Comparison of ENCODE assay signal across 26 cellular contexts in the genomic region with DNA sequence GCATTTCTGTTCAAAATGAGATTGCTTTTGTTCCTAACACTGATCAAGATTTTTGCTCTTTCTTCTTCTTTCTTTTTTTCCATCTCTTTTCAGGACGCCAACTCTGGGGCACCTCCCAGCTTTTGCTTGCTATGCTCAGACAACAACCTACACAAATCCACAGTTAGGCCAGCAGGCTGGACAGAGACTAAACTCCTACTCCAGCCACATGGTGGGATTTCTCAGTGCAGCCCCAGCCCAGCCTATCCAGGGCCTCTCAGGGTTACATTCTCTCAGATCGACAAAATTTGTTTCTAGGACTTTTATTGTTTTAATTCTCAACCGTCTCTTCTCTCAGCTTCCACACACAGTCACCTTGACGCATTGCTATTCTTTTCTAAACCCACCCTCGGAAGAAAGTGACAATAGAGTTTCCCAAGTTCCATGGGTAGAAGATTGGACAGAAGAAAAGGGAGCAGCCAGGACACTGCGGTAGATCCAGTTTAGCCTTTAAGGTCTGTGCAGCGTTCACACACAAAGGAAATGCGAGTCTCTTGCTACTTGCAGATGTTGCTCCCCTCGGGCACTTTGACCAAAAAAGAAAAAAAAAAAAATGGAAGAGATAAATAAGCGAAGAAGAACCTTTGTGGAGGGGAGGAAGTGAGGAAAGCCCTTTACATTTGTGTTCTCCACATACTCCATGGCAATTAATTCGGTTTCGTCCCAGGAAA.
DNase-seq lines count a peak whose midpoint lies in the region; ATAC-seq and TF ChIP-seq lines count a peak whose summit lies in the region.
"Had no signal": no experiment of that assay in that cellular context is flagged by ENCODE, and none has a peak within 500 bp of the region (broad histone marks: within the 10 kb centered on the region; RNA-seq: fewer than 3 reads in every experiment).

No MANE protein-coding gene starts in this region.

- H3K4me1 ChIP-seq in neuronal stem cell (ENCODE audit: control insufficient read depth in 2 of 2, insufficient read depth in 1 of 2, low read depth in 1 of 2, low read length in 2 of 2) (peaks cover 0 to 10% of the 10 kb centered on the region in 2 donors), tibial artery (peaks cover 0 to 5% (median 0%) of the 10 kb centered on the region in 4 donors)

- H3K36me3 ChIP-seq in neuronal stem cell (replicated peaks in 1 of 2; ENCODE audit: control insufficient read depth in 2 of 2, insufficient read depth in 2 of 2, low read length in 2 of 2) (no peaks in the 10 kb centered on the region), tibial artery (no peaks in the 10 kb centered on the region)
- H3K36me3 ChIP-seq: BE2C had no signal

- H2BK120ac ChIP-seq in neuronal stem cell (ENCODE audit: low read depth, low read length): no peak overlapping the region

- TF ChIP-seq CTCF in WTC11 (IDR thresholded peaks at IDR 0.05) (no peak), lower leg skin (IDR thresholded peaks at IDR 0.05) (no peak), tibial artery (IDR thresholded peaks at IDR 0.05) (no peak)

- peak; percentile 50 for DNase-seq in ELF-1 (ENCODE audit: low read depth, low spot score)
- DNase-seq in WTC11 (ENCODE audit: low spot score): no peak
- DNase-seq in islet precursor cell: peak; percentile 57
- DNase-seq in neuronal stem cell (ENCODE audit: low spot score): peak; percentile 1
- DNase-seq in lower leg skin (ENCODE audit: low spot score in 2 of 2): no peak
- no peak for DNase-seq in head of caudate nucleus
- no peak for DNase-seq in tibial artery
- no peak for DNase-seq in NCI-H2081 treated with DMSO at 0.1 percent for 48 hours (lab: John Stamatoyannopoulos, UW)
- DNase-seq: 8988T; ACHN; BE2C; Calu3; CD8-positive, alpha-beta memory T cell; DMS153; DND-41; H9; HFFc6; KBM-7; NCI-H1105; NCI-H146; NCI-H1930; NCI-H526 treated with DMSO at 0.1 percent for 48 hours; PC-9; SHP77 treated with DMSO at 0.1 percent for 48 hours had no signal

- H3K27ac ChIP-seq in neuronal stem cell (replicated peaks; ENCODE audit: low read length): no peak overlapping the region
- H3K27ac ChIP-seq in tibial artery: no peak overlapping the region
- H3K27ac ChIP-seq: PC-9, SK-N-MC had no signal

- no peak overlapping the region for H3K9ac ChIP-seq in neuronal stem cell (ENCODE audit: low read depth, low read length, poor library complexity)

- intact Hi-C loops in lower leg skin (cut with DNase I; ENCODE audit: low total_unique reads): no loop called here
- intact Hi-C loops in head of caudate nucleus (cut with DNase I): no loop called here
- intact Hi-C loops in tibial artery (cut with DNase I; ENCODE audit: low total_unique reads): no loop called here

- CTCF ChIA-PET in WTC11 (lab: Charles Lee): interaction anchor here (0.6 to 1.6 kb wide), 14 partner anchors 10 to 898 kb away, joined by 3 to 9 read pairs (median 3); no protein-coding TSS in a partner anchor

- H3K4me3 ChIP-seq in neuronal stem cell (ENCODE audit: low read length in 2 of 2): no peak overlapping the region
- no peak overlapping the region for H3K4me3 ChIP-seq in lower leg skin (ENCODE audit: low read depth, poor library complexity, severe bottlenecking)
- H3K4me3 ChIP-seq in tibial artery: no peak overlapping the region
- H3K4me3 ChIP-seq: PC-9, SK-N-MC had no signal

- H3K4me2 ChIP-seq in neuronal stem cell (ENCODE audit: insufficient read depth, low read length, poor library complexity, severe bottlenecking): no peak overlapping the region
- H3K4me2 ChIP-seq: PC-9 had no signal

- POLR2A ChIA-PET in WTC11 (lab: Charles Lee): no interaction called here

- H2BK5ac ChIP-seq in neuronal stem cell (ENCODE audit: low read length): no peak overlapping the region

- peaks cover 10% of the 10 kb centered on the region for H3K9me3 Mint-ChIP-seq in WTC11

- H3K27me3 ChIP-seq in neuronal stem cell (ENCODE audit: control insufficient read depth in 3 of 3, insufficient read depth in 3 of 3, low read depth in 1 of 3, low read length in 3 of 3) (no peaks in the 10 kb centered on the region), tibial artery (no peaks in the 10 kb centered on the region)
- H3K27me3 ChIP-seq: BE2C had no signal

- no peak overlapping the region for H3K23ac ChIP-seq in neuronal stem cell (ENCODE audit: low read depth, low read length, poor library complexity)

- peak overlapping the region; percentile 43 for H3K27ac Mint-ChIP-seq in WTC11
- H3K27ac Mint-ChIP-seq: CD14-positive monocyte; CD8-positive, alpha-beta memory T cell; HFFc6 had no signal

- peak; percentile 64 for ATAC-seq in WTC11

- no peaks in the 10 kb centered on the region for H3K9me3 ChIP-seq in neuronal stem cell (replicated peaks in 1 of 2; ENCODE audit: control insufficient read depth in 2 of 2, insufficient read depth in 1 of 2, low read depth in 1 of 2, low read length in 2 of 2)
- no peaks in the 10 kb centered on the region for H3K9me3 ChIP-seq in tibial artery
- H3K9me3 ChIP-seq: BE2C had no signal

- no peaks in the 10 kb centered on the region for H3K79me1 ChIP-seq in neuronal stem cell (ENCODE audit: low read depth, low read length)

- H3K4me3 Mint-ChIP-seq in WTC11: no peak overlapping the region
- H3K4me3 Mint-ChIP-seq: CD14-positive monocyte; CD8-positive, alpha-beta memory T cell; H9; HFFc6 had no signal

- H2BK12ac ChIP-seq in neuronal stem cell (ENCODE audit: low read length): no peak overlapping the region

- no peak overlapping the region for H2BK15ac ChIP-seq in neuronal stem cell (ENCODE audit: low read length)

- no peak for TF ChIP-seq POLR2A in lower leg skin (IDR thresholded peaks at IDR 0.05)

- H3K4me1 Mint-ChIP-seq in WTC11: peaks cover 35% of the 10 kb centered on the region
- H3K4me1 Mint-ChIP-seq: CD14-positive monocyte; CD8-positive, alpha-beta memory T cell had no signal

- no peak overlapping the region for H3K18ac ChIP-seq in neuronal stem cell (ENCODE audit: low read length)

- H4K8ac ChIP-seq in neuronal stem cell (ENCODE audit: low read depth, low read length): no peak overlapping the region

- H4K91ac ChIP-seq in neuronal stem cell (ENCODE audit: low read depth, low read length, poor library complexity): no peak overlapping the region

- no peak overlapping the region for H3K14ac ChIP-seq in neuronal stem cell (ENCODE audit: low read length)

- H2AFZ ChIP-seq in neuronal stem cell (ENCODE audit: low read length): peak overlapping the region; percentile 8
- H2AFZ ChIP-seq: PC-9 had no signal

- WGBS in neuronal stem cell (ENCODE audit: extremely low coverage in 2 of 2, insufficient read length in 2 of 2, insufficient replicate concordance in 1 of 2), 2 donors: no CpG with 5 or more reads among the region's 12 CpGs
- 83 to 92% methylated on average over 12 of the region's 12 CpGs for WGBS in lower leg skin, 2 donors

- H3K4ac ChIP-seq in neuronal stem cell (ENCODE audit: low read length): no peak overlapping the region

- H3K36me3 Mint-ChIP-seq in WTC11: peaks cover 3% of the 10 kb centered on the region
- H3K36me3 Mint-ChIP-seq: CD14-positive monocyte; CD8-positive, alpha-beta memory T cell had no signal

- H3K27me3 Mint-ChIP-seq in WTC11 (ENCODE audit: low read depth): no peaks in the 10 kb centered on the region
- H3K27me3 Mint-ChIP-seq: CD8-positive, alpha-beta memory T cell had no signal

- H2AK5ac ChIP-seq in neuronal stem cell (ENCODE audit: low read depth, low read length): no peak overlapping the region

TF ChIP-seq in WTC11, 78 proteins besides CTCF, POLR2A, EP300 and RAD21:
- TF ChIP-seq, protein P1, sequence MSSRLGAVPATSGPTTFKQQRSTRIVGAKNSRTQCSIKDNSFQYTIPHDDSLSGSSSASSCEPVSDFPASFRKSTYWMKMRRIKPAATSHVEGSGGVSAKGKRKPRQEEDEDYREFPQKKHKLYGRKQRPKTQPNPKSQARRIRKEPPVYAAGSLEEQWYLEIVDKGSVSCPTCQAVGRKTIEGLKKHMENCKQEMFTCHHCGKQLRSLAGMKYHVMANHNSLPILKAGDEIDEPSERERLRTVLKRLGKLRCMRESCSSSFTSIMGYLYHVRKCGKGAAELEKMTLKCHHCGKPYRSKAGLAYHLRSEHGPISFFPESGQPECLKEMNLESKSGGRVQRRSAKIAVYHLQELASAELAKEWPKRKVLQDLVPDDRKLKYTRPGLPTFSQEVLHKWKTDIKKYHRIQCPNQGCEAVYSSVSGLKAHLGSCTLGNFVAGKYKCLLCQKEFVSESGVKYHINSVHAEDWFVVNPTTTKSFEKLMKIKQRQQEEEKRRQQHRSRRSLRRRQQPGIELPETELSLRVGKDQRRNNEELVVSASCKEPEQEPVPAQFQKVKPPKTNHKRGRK (CRISPR knock-in tag; IDR thresholded peaks at IDR 0.05; ENCODE audit: borderline replicate concordance): no peak
- no peak for TF ChIP-seq ZNF138 (CRISPR knock-in tag; conservative IDR thresholded peaks at IDR 0.05)
- TF ChIP-seq, protein P2, sequence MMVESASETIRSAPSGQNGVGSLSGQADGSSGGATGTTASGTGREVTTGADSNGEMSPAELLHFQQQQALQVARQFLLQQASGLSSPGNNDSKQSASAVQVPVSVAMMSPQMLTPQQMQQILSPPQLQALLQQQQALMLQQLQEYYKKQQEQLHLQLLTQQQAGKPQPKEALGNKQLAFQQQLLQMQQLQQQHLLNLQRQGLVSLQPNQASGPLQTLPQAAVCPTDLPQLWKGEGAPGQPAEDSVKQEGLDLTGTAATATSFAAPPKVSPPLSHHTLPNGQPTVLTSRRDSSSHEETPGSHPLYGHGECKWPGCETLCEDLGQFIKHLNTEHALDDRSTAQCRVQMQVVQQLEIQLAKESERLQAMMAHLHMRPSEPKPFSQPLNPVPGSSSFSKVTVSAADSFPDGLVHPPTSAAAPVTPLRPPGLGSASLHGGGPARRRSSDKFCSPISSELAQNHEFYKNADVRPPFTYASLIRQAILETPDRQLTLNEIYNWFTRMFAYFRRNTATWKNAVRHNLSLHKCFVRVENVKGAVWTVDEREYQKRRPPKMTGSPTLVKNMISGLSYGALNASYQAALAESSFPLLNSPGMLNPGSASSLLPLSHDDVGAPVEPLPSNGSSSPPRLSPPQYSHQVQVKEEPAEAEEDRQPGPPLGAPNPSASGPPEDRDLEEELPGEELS (CRISPR knock-in tag; IDR thresholded peaks at IDR 0.05): no peak
TF ChIP-seq in WTC11: peak in this region for 0.

Comparison
In these comparisons a context has a peak if more than half of its experiments do, and no peak if none do; other contexts are left out.
1. DNase-seq: peak in ELF-1 (single experiment), islet precursor cell (single experiment) and neuronal stem cell (single experiment); none in WTC11 (single experiment), lower leg skin (0 of 2), head of caudate nucleus (0 of 42), tibial artery (0 of 2) and NCI-H2081 treated with DMSO at 0.1 percent for 48 hours (single experiment).